Comparison of ENCODE assay signal across 9 cellular contexts in genomic region chr1:9629445-9630201, GRCh38. TPM values are rescaled to one million over a fixed set of nuclear protein-coding genes. Genes with fewer than 3 reads are reported as not detected.
DNase-seq lines count a peak whose midpoint lies in the region; ATAC-seq and TF ChIP-seq lines count a peak whose summit lies in the region.
"Had no signal": no experiment of that assay in that cellular context is flagged by ENCODE, and none has a peak within 500 bp of the region (broad histone marks: within the 10 kb centered on the region; RNA-seq: fewer than 3 reads in every experiment).

No MANE protein-coding gene starts in this region.

- H3K4me1 Mint-ChIP-seq in CD8-positive, alpha-beta T cell (ENCODE audit: low read depth) = peaks cover 68% of the 10 kb centered on the region

- peak; percentile 42 for ATAC-seq in CD8-positive, alpha-beta T cell
- ATAC-seq in lower lobe of right lung = peak; percentile 67 to 74
- no peak for ATAC-seq in GM19463 (IDR thresholded peaks at IDR 0.05; ENCODE audit: unreplicated experiment)

- no peak for TF ChIP-seq POLR2A in testis (IDR thresholded peaks at IDR 0.05)

- CTCF ChIA-PET in CD8-positive, alpha-beta T cell (lab: Charles Lee) = interaction anchor here (0.9 to 10.8 kb wide), 14 partner anchors 10 to 239 kb away, joined by 3 to 319 read pairs (median 12); partner anchors contain the start of genes CLSTN1 and PIK3CD

- WGBS in testis, 2 donors = 54 to 63% methylated on average over 16 to 29 of the region's 29 CpGs

- H3K36me3 Mint-ChIP-seq in CD8-positive, alpha-beta T cell = peaks cover 36% of the 10 kb centered on the region

- no peaks in the 10 kb centered on the region for H3K27me3 ChIP-seq in CD8-positive, alpha-beta T cell (ENCODE audit: insufficient read depth, low read length)
- peaks cover 9% of the 10 kb centered on the region for H3K27me3 ChIP-seq in lower lobe of right lung (ENCODE audit: low read depth)
- no peaks in the 10 kb centered on the region for H3K27me3 ChIP-seq in testis

- H3K4me1 ChIP-seq in CD8-positive, alpha-beta T cell (ENCODE audit: insufficient read depth, low read length) = peaks cover 66% of the 10 kb centered on the region
- H3K4me1 ChIP-seq in lower lobe of right lung = peaks cover 27% of the 10 kb centered on the region
- H3K4me1 ChIP-seq in testis = peaks cover 3% of the 10 kb centered on the region

- intact Hi-C loops in CD8-positive, alpha-beta T cell (cut with DNase I, micrococcal nuclease) = loop anchor here (1.0 to 5.0 kb wide), 4 partner anchors 23 to 798 kb away; no protein-coding TSS in a partner anchor
- intact Hi-C loops in lower lobe of right lung (cut with DNase I) = no loop called here
- intact Hi-C loops in testis (cut with DNase I; ENCODE audit: low total_unique reads) = loop anchor here (10.0 kb wide), 1 partner anchor 235 kb away; no protein-coding TSS in a partner anchor

- H3K27ac Mint-ChIP-seq in CD8-positive, alpha-beta T cell = peak overlapping the region; percentile 98
- H3K27ac Mint-ChIP-seq: nephron had no signal

- peak overlapping the region; percentile 98 for H3K4me3 ChIP-seq in CD8-positive, alpha-beta T cell (ENCODE audit: low read depth, low read length)
- peak overlapping the region; percentile 39 for H3K4me3 ChIP-seq in lower lobe of right lung
- no peak overlapping the region for H3K4me3 ChIP-seq in testis

- no peaks in the 10 kb centered on the region for H3K9me3 ChIP-seq in CD8-positive, alpha-beta T cell (ENCODE audit: low read length)
- H3K9me3 ChIP-seq in lower lobe of right lung = no peaks in the 10 kb centered on the region
- no peaks in the 10 kb centered on the region for H3K9me3 ChIP-seq in testis

- TF ChIP-seq CTCF in CD8-positive, alpha-beta T cell (IDR thresholded peaks at IDR 0.05) = no peak
- no peak for TF ChIP-seq CTCF in lower lobe of right lung (IDR thresholded peaks at IDR 0.05)
- no peak for TF ChIP-seq CTCF in testis (IDR thresholded peaks at IDR 0.05)

- H3K4me3 Mint-ChIP-seq in CD8-positive, alpha-beta T cell = peak overlapping the region; percentile 98
- H3K4me3 Mint-ChIP-seq: nephron had no signal

- no peaks in the 10 kb centered on the region for H3K36me3 ChIP-seq in CD8-positive, alpha-beta T cell (ENCODE audit: insufficient read depth, low read length)
- H3K36me3 ChIP-seq in lower lobe of right lung (no peaks in the 10 kb centered on the region), testis (ENCODE audit: low read depth, missing control alignments) (no peaks in the 10 kb centered on the region)

- peak; percentile 50 to 88 (median 76) for DNase-seq in CD8-positive, alpha-beta T cell
- peak; percentile 88 for DNase-seq in NAMALWA (ENCODE audit: low spot score)
- DNase-seq in activated T-cell treated with anti-CD3 and anti-CD28 coated beads for 24 hours (ENCODE audit: low read depth) = peak; percentile 74
- DNase-seq in lower lobe of right lung = peak; percentile 85
- peak; percentile 52 for DNase-seq in testis
- no peak for DNase-seq in mesenteric fat pad (ENCODE audit: low spot score)
- DNase-seq in 8988T = no peak

- H3K27ac ChIP-seq in CD8-positive, alpha-beta T cell (ENCODE audit: low read depth, low read length) = peak overlapping the region; percentile 81
- peak overlapping the region; percentile 70 for H3K27ac ChIP-seq in lower lobe of right lung
- no peak overlapping the region for H3K27ac ChIP-seq in testis

- H3K27me3 Mint-ChIP-seq in CD8-positive, alpha-beta T cell (ENCODE audit: low read depth) = no peaks in the 10 kb centered on the region

- POLR2A ChIA-PET in CD8-positive, alpha-beta T cell (lab: Charles Lee) = interaction anchor here (0.9 to 15.9 kb wide), 21 partner anchors 9 to 99 kb away, joined by 3 to 357 read pairs (median 5); partner anchors contain the start of gene PIK3CD

- no peaks in the 10 kb centered on the region for H3K9me3 Mint-ChIP-seq in CD8-positive, alpha-beta T cell
- H3K9me3 Mint-ChIP-seq: nephron had no signal

RNA-seq across cellular contexts. Expression of gene PIK3CD, which starts 21.9 kb away (rescaled TPM):
- 100 to 1,000 TPM; 200 to 214 TPM for total RNA-seq in CD8-positive, alpha-beta T cell
- 28.3 TPM for total RNA-seq in lower lobe of right lung
- 10 to 100 TPM; 12.4 to 17.2 TPM for total RNA-seq in testis
- polyA plus RNA-seq in testis (ENCODE audit: insufficient read depth, low read depth, low replicate concordance) = 11.7 TPM
- total RNA-seq in mesenteric fat pad = 14.5 TPM

RNA-seq across cellular contexts. Expression of gene TMEM201, which starts 40.9 kb away (rescaled TPM):
- total RNA-seq in CD8-positive, alpha-beta T cell = 10 to 100 TPM; 10.7 to 11.5 TPM
- 8.2 TPM for total RNA-seq in lower lobe of right lung
- total RNA-seq in testis = 10 to 100 TPM; 35.8 to 36.2 TPM
- polyA plus RNA-seq in testis (ENCODE audit: insufficient read depth, low read depth, low replicate concordance) = 26.6 TPM
- 9.8 TPM for total RNA-seq in mesenteric fat pad

Comparison
In these comparisons a context has a peak if more than half of its experiments do, and no peak if none do; other contexts are left out.
1. DNase-seq: peak in CD8-positive, alpha-beta T cell (7 of 7), NAMALWA (single experiment), activated T-cell treated with anti-CD3 and anti-CD28 coated beads for 24 hours (single experiment), lower lobe of right lung (single experiment) and testis (single experiment); none in mesenteric fat pad (single experiment) and 8988T (single experiment).
2. H3K27ac ChIP-seq: peak in CD8-positive, alpha-beta T cell (single experiment) and lower lobe of right lung (single experiment); none in testis (0 of 2).
3. H3K4me3 ChIP-seq: peak in CD8-positive, alpha-beta T cell (single experiment) and lower lobe of right lung (single experiment); none in testis (0 of 2).